Comparison of ENCODE assay signal across 9 cellular contexts in the genomic region with DNA sequence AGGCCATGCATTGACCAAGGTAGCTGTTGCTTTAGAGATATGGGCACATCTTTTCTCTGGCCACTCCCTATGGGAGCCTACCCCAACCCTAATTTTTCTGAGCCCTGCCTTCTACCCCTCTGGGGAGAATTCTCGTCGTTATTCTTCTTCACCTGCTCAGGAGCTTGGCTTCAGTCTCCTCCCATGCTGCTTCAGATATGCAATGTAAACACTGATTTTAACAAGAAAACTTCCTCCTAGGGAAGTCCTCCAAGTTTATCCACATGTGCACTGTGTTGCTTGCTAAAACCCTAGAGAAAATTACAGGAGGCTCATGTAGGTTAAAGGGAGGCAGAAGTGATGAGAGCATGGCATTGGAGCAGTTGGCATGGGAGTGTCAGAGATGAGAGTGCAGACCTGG.
"Had no signal": no experiment of that assay in that cellular context is flagged by ENCODE, and none has a peak within 500 bp of the region (broad histone marks: within the 10 kb centered on the region; RNA-seq: fewer than 3 reads in every experiment).

No MANE protein-coding gene starts in this region.

- H3K27ac Mint-ChIP-seq: GM23338, HFFc6 had no signal

- H3K4me2 ChIP-seq: GM23338 had no signal

- H3K4me1 Mint-ChIP-seq: GM23338 had no signal

- FAIRE-seq: H1, H54, HTR-8/SVneo, K562 had no signal

- H3K9me3 Mint-ChIP-seq: GM23338, HFFc6 had no signal

- ATAC-seq: GM23338, HCT116, K562 had no signal

- DNase-seq: HFFc6, IMR-90 had no signal

- H3K4me3 ChIP-seq: GM23338, HAP-1, K562 had no signal

- H3K4me1 ChIP-seq: HAP-1 had no signal

- H3K36me3 ChIP-seq: HAP-1 had no signal

- H3K4me3 Mint-ChIP-seq: GM23338, HFFc6 had no signal

- H3K9me3 ChIP-seq: HAP-1 had no signal

- H2AFZ ChIP-seq: GM23338 had no signal
